ENCODE assay signal across 29 cellular contexts in the genomic region with DNA sequence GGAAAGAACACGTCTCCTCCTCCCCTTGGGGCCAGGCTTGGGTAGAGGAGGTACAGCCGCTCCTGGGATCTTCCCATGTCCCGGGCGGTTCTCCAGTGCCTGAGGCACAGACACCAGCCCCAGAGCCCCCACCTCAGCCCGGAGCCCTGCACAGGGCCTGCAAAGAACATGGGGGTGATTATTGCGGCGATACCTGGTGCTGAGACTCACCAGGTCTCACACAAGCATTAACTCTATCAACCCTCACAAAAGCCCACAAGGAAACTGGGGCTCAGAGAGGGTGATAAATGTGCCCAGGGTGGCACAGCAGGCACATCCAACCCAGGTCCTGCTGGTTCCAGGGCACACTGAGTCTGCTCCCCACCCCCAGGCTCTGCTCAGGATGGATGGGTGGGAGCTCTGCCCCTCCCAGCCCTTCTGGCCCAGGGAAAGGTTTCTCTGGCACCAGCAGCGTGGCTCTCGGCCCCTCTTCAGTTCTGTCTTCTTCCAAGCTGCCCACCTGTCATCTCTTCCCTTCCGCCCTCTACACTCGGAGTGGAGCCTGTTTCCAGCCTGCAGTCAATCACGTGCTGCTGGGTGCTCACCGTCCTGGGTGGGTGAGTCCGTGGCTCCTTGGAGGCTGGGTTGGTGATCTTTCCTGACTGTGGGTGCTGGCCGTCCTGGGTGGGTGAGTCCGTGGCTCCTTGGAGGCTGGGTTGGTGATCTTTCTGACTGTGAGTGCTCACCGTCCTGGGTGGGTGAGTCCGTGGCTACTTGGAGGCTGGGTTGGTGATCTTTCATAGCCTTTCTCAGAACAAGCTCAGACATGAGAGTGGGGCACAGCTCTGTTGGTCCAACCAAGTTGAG. TPM values are rescaled to one million over a fixed set of nuclear protein-coding genes. Genes with fewer than 3 reads are reported as not detected.
"Had no signal": no experiment of that assay in that cellular context is flagged by ENCODE, and none has a peak within 500 bp of the region (broad histone marks: within the 10 kb centered on the region; RNA-seq: fewer than 3 reads in every experiment).

No MANE protein-coding gene starts in this region.

- H3K4me3 ChIP-seq: gastrocnemius medialis, smooth muscle cell, testis, uterus had no signal

- H3K4me1 Mint-ChIP-seq: activated B cell treated with CpG ODN at 0.5 μM for 24 hours, T-cell had no signal

- H3K4me2 ChIP-seq: smooth muscle cell had no signal

- H3K36me3 Mint-ChIP-seq: activated naive CD8-positive, alpha-beta T cell; naive thymus-derived CD8-positive, alpha-beta T cell; T-cell had no signal

- H3K27me3 ChIP-seq: testis, uterus had no signal

- FAIRE-seq: bronchial epithelial cell, colon, islet of Langerhans had no signal

- DNase-seq: activated B cell treated with CpG ODN at 0.5 μM for 24 hours; activated CD4-positive, alpha-beta T cell treated with anti-CD3 and anti-CD28 coated beads, Interleukin-2, amount 50 U/mL, for 1 hour; activated CD8-positive, alpha-beta T cell treated with anti-CD3 and anti-CD28 coated beads for 36 hours; activated naive CD4-positive, alpha-beta T cell treated with Interleukin-2 at 50 U/mL for 16 hours; activated T-cell treated with anti-CD3 and anti-CD28 coated beads for 4 hours; activated T-cell treated with anti-CD3 and anti-CD28 coated beads, Interleukin-2, amount 50 U/mL, for 72 hours; anterior cingulate cortex; effector memory CD4-positive, alpha-beta T cell; erythroblast; gastrocnemius medialis; glutamatergic neuron; left cardiac atrium; midbrain; naive thymus-derived CD8-positive, alpha-beta T cell; stimulated activated CD4-positive, alpha-beta T cell treated with anti-CD3 and anti-CD28 coated beads, Interleukin-15, amount 100 ng/mL, for 24 hours; stimulated activated CD4-positive, alpha-beta T cell treated with anti-CD3 and anti-CD28 coated beads, Interleukin-2, amount 100 ng/mL, for 24 hours; stimulated activated naive CD4-positive, alpha-beta T cell treated with Interleukin-2 at 50 U/mL for 16 hours; T-cell; testis; trophoblast cell; uterus had no signal

- H3K9me3 ChIP-seq: gastrocnemius medialis, testis, uterus had no signal

- H3K36me3 ChIP-seq: gastrocnemius medialis, uterus had no signal

- H3K27ac ChIP-seq: gastrocnemius medialis, testis, uterus had no signal

- ATAC-seq: activated CD8-positive, alpha-beta T cell treated with anti-CD3 and anti-CD28 coated beads for 36 hours; activated T-cell treated with anti-CD3 and anti-CD28 coated beads, Interleukin-2, amount 50 U/mL, for 72 hours; gastrocnemius medialis; left cardiac atrium; naive thymus-derived CD8-positive, alpha-beta T cell; T-cell had no signal

- H3K9me3 Mint-ChIP-seq: activated B cell treated with CpG ODN at 0.5 μM for 24 hours; activated CD8-positive, alpha-beta T cell treated with anti-CD3 and anti-CD28 coated beads for 36 hours; activated T-cell treated with anti-CD3 and anti-CD28 coated beads, Interleukin-2, amount 50 U/mL, for 72 hours; naive thymus-derived CD8-positive, alpha-beta T cell; neural crest cell; T-cell; T-helper 2 cell treated with Interferon-gamma antibody and Interleukin-4, amounts not matched to agents 5 μg/mL and 100 μg/mL, for 36 hours had no signal

- H3K27ac Mint-ChIP-seq: activated B cell treated with CpG ODN at 0.5 μM for 24 hours; activated CD8-positive, alpha-beta T cell treated with anti-CD3 and anti-CD28 coated beads for 36 hours; activated naive CD8-positive, alpha-beta T cell; activated T-cell treated with anti-CD3 and anti-CD28 coated beads, Interleukin-2, amount 50 U/mL, for 72 hours; naive thymus-derived CD8-positive, alpha-beta T cell; progenitor cell of endocrine pancreas; T-cell; T-helper 2 cell treated with Interferon-gamma antibody and Interleukin-4, amounts not matched to agents 5 μg/mL and 100 μg/mL, for 36 hours had no signal

- H3K4me1 ChIP-seq: gastrocnemius medialis, testis, uterus had no signal

- H3K4me3 Mint-ChIP-seq: activated B cell treated with CpG ODN at 0.5 μM for 24 hours; activated CD8-positive, alpha-beta T cell treated with anti-CD3 and anti-CD28 coated beads for 36 hours; activated naive CD8-positive, alpha-beta T cell; activated T-cell treated with anti-CD3 and anti-CD28 coated beads, Interleukin-2, amount 50 U/mL, for 72 hours; naive thymus-derived CD8-positive, alpha-beta T cell; neural crest cell; T-cell; T-helper 2 cell treated with Interferon-gamma antibody and Interleukin-4, amounts not matched to agents 5 μg/mL and 100 μg/mL, for 36 hours had no signal

RNA-seq across cellular contexts. Expression of gene AJAP1, which starts 53.6 kb away (rescaled TPM):
- total RNA-seq: activated B cell treated with CpG ODN at 0.5 μM for 24 hours had no signal
